In the genomic region with DNA sequence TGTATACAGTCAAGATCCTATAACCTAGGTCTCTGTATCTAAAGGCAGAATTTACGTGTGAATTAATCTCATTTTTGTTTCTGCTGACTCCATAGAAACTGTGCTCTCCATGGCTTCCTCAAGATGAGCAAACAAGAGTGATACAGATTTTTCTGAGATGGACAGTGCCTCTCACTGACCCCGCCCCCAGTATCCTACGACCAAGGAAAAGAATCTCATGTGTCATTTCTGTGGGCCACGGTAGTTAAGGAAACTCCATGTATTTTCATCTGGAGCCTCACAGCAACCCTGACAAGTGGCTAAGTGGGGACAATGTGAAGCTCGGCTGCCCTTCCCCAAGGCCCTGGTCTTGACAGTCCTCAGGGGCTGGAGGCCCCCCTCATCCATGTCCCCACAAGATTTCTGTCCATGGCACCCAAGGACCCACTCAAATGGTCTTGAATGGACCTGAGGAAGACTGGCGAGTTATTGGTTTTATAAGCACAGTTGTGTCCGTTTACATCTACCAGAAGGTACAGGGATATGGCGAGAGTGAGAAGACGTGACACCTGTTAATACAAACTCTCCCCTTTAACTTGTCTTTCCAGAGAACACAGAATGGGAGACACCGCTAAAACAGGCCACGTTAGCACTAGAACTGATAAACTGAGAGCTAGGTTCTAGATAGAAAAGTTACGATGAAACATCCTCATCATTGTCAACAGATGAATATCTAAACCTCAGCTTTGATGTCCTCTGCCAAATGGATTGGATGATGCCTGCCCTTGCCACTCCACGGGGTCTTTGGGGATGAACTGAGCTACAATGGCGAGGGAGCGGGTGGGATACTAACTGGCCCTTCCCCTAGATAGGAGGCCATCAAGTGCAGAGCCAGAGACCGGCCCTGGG, we compare ENCODE assay signal across 9 cellular contexts.
A peak's percentile ranks its signal among the peaks of the same experiment; 100 is the strongest.
DNase-seq lines count a peak whose midpoint lies in the region; ATAC-seq and TF ChIP-seq lines count a peak whose summit lies in the region.
"Had no signal": no experiment of that assay in that cellular context is flagged by ENCODE, and none has a peak within 500 bp of the region (broad histone marks: within the 10 kb centered on the region; RNA-seq: fewer than 3 reads in every experiment).

No MANE protein-coding gene starts in this region.

- POLR2A ChIA-PET in activated CD4-positive, alpha-beta T cell treated with anti-CD3 and anti-CD28 coated beads for 36 hours (lab: Charles Lee), result interaction anchor here (1.4 kb wide), 1 partner anchor 15 kb away, joined by 6 read pairs; no protein-coding TSS in a partner anchor

- H3K9ac ChIP-seq in subcutaneous abdominal adipose tissue (ENCODE audit: low read length in 5 of 5), result peak overlapping the region in 4 of 5 donors; percentile 17 to 77 (median 66)
- H3K9ac ChIP-seq: BLaER1 treated with 17β-estradiol and CSF1 and Interleukin-3, amounts not matched to agents 10 nM and 100 nM had no signal

- no peaks in the 10 kb centered on the region for H3K36me3 Mint-ChIP-seq in activated CD4-positive, alpha-beta T cell treated with anti-CD3 and anti-CD28 coated beads for 36 hours (ENCODE audit: low read depth)

- H3K4me3 ChIP-seq in ascending aorta (peak overlapping the region; percentile 76 to 85), subcutaneous abdominal adipose tissue (ENCODE audit: low read depth in 1 of 5, low read length in 5 of 5) (peak overlapping the region; percentile 45 to 87 (median 70))
- H3K4me3 ChIP-seq: BLaER1 treated with 17β-estradiol and CSF1 and Interleukin-3, amounts not matched to agents 10 nM and 100 nM had no signal

- peaks cover 12% of the 10 kb centered on the region for H3K4me1 Mint-ChIP-seq in activated CD4-positive, alpha-beta T cell treated with anti-CD3 and anti-CD28 coated beads for 36 hours

- H3K27ac ChIP-seq in ascending aorta, result peak overlapping the region; percentile 92 to 95
- peak overlapping the region; percentile 35 for H3K27ac ChIP-seq in layer of hippocampus (ENCODE audit: low read depth, low read length)
- H3K27ac ChIP-seq in subcutaneous abdominal adipose tissue (ENCODE audit: low read depth, low read length), result no peak overlapping the region
- H3K27ac ChIP-seq: BLaER1 treated with 17β-estradiol and CSF1 and Interleukin-3, amounts not matched to agents 10 nM and 100 nM had no signal

- H3K4me3 Mint-ChIP-seq in activated CD4-positive, alpha-beta T cell treated with anti-CD3 and anti-CD28 coated beads for 36 hours, result peak overlapping the region; percentile 64

- H3K27ac Mint-ChIP-seq in activated CD4-positive, alpha-beta T cell treated with anti-CD3 and anti-CD28 coated beads for 36 hours, result peak overlapping the region; percentile 73

- H3K4me1 ChIP-seq in ascending aorta (peaks cover 0 to 7% of the 10 kb centered on the region in 2 donors), subcutaneous abdominal adipose tissue (ENCODE audit: control insufficient read depth in 5 of 5, insufficient read depth in 5 of 5, low read length in 5 of 5) (peaks cover 0 to 21% (median 19%) of the 10 kb centered on the region in 5 donors)
- H3K4me1 ChIP-seq: BLaER1 treated with 17β-estradiol and CSF1 and Interleukin-3, amounts not matched to agents 10 nM and 100 nM had no signal

- no peaks in the 10 kb centered on the region for H3K9me3 ChIP-seq in ascending aorta
- H3K9me3 ChIP-seq in subcutaneous abdominal adipose tissue (ENCODE audit: control insufficient read depth in 5 of 5, low read length in 5 of 5), result no peaks in the 10 kb centered on the region

- H3K27me3 Mint-ChIP-seq in activated CD4-positive, alpha-beta T cell treated with anti-CD3 and anti-CD28 coated beads for 36 hours, result peaks cover 19% of the 10 kb centered on the region

- H3K9me3 Mint-ChIP-seq in activated CD4-positive, alpha-beta T cell treated with anti-CD3 and anti-CD28 coated beads for 36 hours (ENCODE audit: low read depth), result no peaks in the 10 kb centered on the region

- no peak for ATAC-seq in activated CD4-positive, alpha-beta T cell treated with anti-CD3 and anti-CD28 coated beads for 36 hours

- H3K36me3 ChIP-seq in ascending aorta, result no peaks in the 10 kb centered on the region
- H3K36me3 ChIP-seq in subcutaneous abdominal adipose tissue (ENCODE audit: control insufficient read depth in 5 of 5, insufficient read depth in 5 of 5, low read length in 5 of 5), result no peaks in the 10 kb centered on the region
- H3K36me3 ChIP-seq: BLaER1 treated with 17β-estradiol and CSF1 and Interleukin-3, amounts not matched to agents 10 nM and 100 nM had no signal

- CTCF ChIA-PET in activated CD4-positive, alpha-beta T cell treated with anti-CD3 and anti-CD28 coated beads for 36 hours (lab: Charles Lee), result interaction anchor here (1.2 kb wide), 1 partner anchor 57 kb away, joined by 3 read pairs; no protein-coding TSS in a partner anchor

- no peak for DNase-seq in activated CD4-positive, alpha-beta T cell treated with anti-CD3 and anti-CD28 coated beads for 36 hours
- DNase-seq in activated CD4-positive, alpha-beta T cell treated with anti-CD3 and anti-CD28 coated beads for 48 hours, result no peak
- DNase-seq in ascending aorta (ENCODE audit: low spot score in 2 of 2) (no peak), SHP77 treated with DMSO at 0.1 percent for 48 hours (lab: John Stamatoyannopoulos, UW) (no peak), COLO829 (ENCODE audit: low spot score) (no peak)
- no peak for DNase-seq in stimulated activated CD4-positive, alpha-beta T cell treated with anti-CD3 and anti-CD28 coated beads, Interleukin-15, amount 100 ng/mL, for 24 hours

- intact Hi-C loops in activated CD4-positive, alpha-beta T cell treated with anti-CD3 and anti-CD28 coated beads for 36 hours (cut with DNase I, micrococcal nuclease), result loop anchor here in 1 of 2 experiments (5.0 kb wide), 1 partner anchor 107 kb away; the partner anchor contains the start of gene EGLN3
- intact Hi-C loops in ascending aorta (cut with DNase I), result no loop called here

- TF ChIP-seq CTCF in ascending aorta (IDR thresholded peaks at IDR 0.05), result no peak

- H3K27me3 ChIP-seq in ascending aorta (no peaks in the 10 kb centered on the region), layer of hippocampus (ENCODE audit: control insufficient read depth, insufficient read depth, low read length) (no peaks in the 10 kb centered on the region), subcutaneous abdominal adipose tissue (ENCODE audit: control insufficient read depth in 5 of 5, insufficient read depth in 4 of 5, low read length in 5 of 5) (no peaks in the 10 kb centered on the region)
- H3K27me3 ChIP-seq: BLaER1 treated with 17β-estradiol and CSF1 and Interleukin-3, amounts not matched to agents 10 nM and 100 nM had no signal
